Comparison of ENCODE assay signal across 8 cellular contexts in genomic region chr22:17120711-17121234, GRCh38. TPM values are rescaled to one million over a fixed set of nuclear protein-coding genes. Genes with fewer than 3 reads are reported as not detected.
DNase-seq lines count a peak whose midpoint lies in the region; ATAC-seq and TF ChIP-seq lines count a peak whose summit lies in the region.

No MANE protein-coding gene starts in this region.

- no peaks in the 10 kb centered on the region for H3K4me1 ChIP-seq in right cardiac atrium (ENCODE audit: control insufficient read depth, insufficient read depth, low read length)

- no peaks in the 10 kb centered on the region for H3K9me3 Mint-ChIP-seq in activated naive CD4-positive, alpha-beta T cell treated with anti-CD3 and anti-CD28 coated beads for 36 hours
- no peaks in the 10 kb centered on the region for H3K9me3 Mint-ChIP-seq in osteocyte (ENCODE audit: unreplicated experiment)

- H3K4me1 Mint-ChIP-seq in activated naive CD4-positive, alpha-beta T cell treated with anti-CD3 and anti-CD28 coated beads for 36 hours (ENCODE audit: low read depth): peaks cover 45% of the 10 kb centered on the region
- H3K4me1 Mint-ChIP-seq in osteocyte (ENCODE audit: unreplicated experiment): peaks cover 5% of the 10 kb centered on the region

- TF ChIP-seq CTCF in osteocyte (IDR thresholded peaks at IDR 0.05): no peak

- no peaks in the 10 kb centered on the region for H3K9me3 ChIP-seq in right cardiac atrium (ENCODE audit: control insufficient read depth, low read length)

- H3K27me3 Mint-ChIP-seq in activated naive CD4-positive, alpha-beta T cell treated with anti-CD3 and anti-CD28 coated beads for 36 hours (ENCODE audit: low read depth): peaks cover 11% of the 10 kb centered on the region
- peaks cover 26% of the 10 kb centered on the region for H3K27me3 Mint-ChIP-seq in osteocyte (ENCODE audit: unreplicated experiment)

- H3K4me3 Mint-ChIP-seq in activated naive CD4-positive, alpha-beta T cell treated with anti-CD3 and anti-CD28 coated beads for 36 hours: no peak overlapping the region
- H3K4me3 Mint-ChIP-seq in osteocyte (ENCODE audit: unreplicated experiment): no peak overlapping the region

- WGBS in right cardiac atrium: under 1% methylated on average over 70 of the region's 70 CpGs

- ATAC-seq in right cardiac atrium (no peak), GM19452 (IDR thresholded peaks at IDR 0.05; ENCODE audit: unreplicated experiment) (no peak), HG03460 (IDR thresholded peaks at IDR 0.05; ENCODE audit: unreplicated experiment) (no peak)

- H3K4me3 ChIP-seq in right cardiac atrium (ENCODE audit: low read length): peak overlapping the region; percentile 62

- DNase-seq in activated naive CD4-positive, alpha-beta T cell treated with Interleukin-2 at 50 U/mL for 16 hours: peak; percentile 39
- no peak for DNase-seq in activated naive CD4-positive, alpha-beta T cell treated with anti-CD3 and anti-CD28 coated beads for 36 hours
- peak; percentile 32 for DNase-seq in activated CD4-positive, alpha-beta T cell treated with anti-CD3 and anti-CD28 coated beads for 48 hours
- peak in 1 of 3 donors; percentile 62 for DNase-seq in right cardiac atrium
- DNase-seq in stimulated activated CD4-positive, alpha-beta T cell treated with anti-CD3 and anti-CD28 coated beads, Interleukin-2, amount 100 ng/mL, for 4 hours (ENCODE audit: low read depth): peak; percentile 32
- DNase-seq in osteocyte (ENCODE audit: extremely low spot score, unreplicated experiment): no peak

- no peak overlapping the region for H3K27ac Mint-ChIP-seq in activated naive CD4-positive, alpha-beta T cell treated with anti-CD3 and anti-CD28 coated beads for 36 hours
- H3K27ac Mint-ChIP-seq in osteocyte (ENCODE audit: unreplicated experiment): no peak overlapping the region

- H3K36me3 Mint-ChIP-seq in activated naive CD4-positive, alpha-beta T cell treated with anti-CD3 and anti-CD28 coated beads for 36 hours (ENCODE audit: low read depth): no peaks in the 10 kb centered on the region
- H3K36me3 Mint-ChIP-seq in osteocyte (ENCODE audit: unreplicated experiment): no peaks in the 10 kb centered on the region

- intact Hi-C loops in activated naive CD4-positive, alpha-beta T cell treated with anti-CD3 and anti-CD28 coated beads for 36 hours (cut with micrococcal nuclease): loop anchor here (2.0 kb wide), 1 partner anchor 38 kb away; the partner anchor contains the start of gene HDHD5
- intact Hi-C loops in right cardiac atrium (cut with DNase I): no loop called here

- H3K27ac ChIP-seq in right cardiac atrium (ENCODE audit: low read length): peak overlapping the region; percentile 13

- CTCF ChIA-PET in activated naive CD4-positive, alpha-beta T cell treated with anti-CD3 and anti-CD28 coated beads for 36 hours (lab: Charles Lee): no interaction called here

- no peaks in the 10 kb centered on the region for H3K27me3 ChIP-seq in right cardiac atrium (ENCODE audit: control insufficient read depth, insufficient read depth)

RNA-seq across cellular contexts. Expression of gene TMEM121B, which starts 0.4 kb away (rescaled TPM):
- under 1 TPM; 0.19 to 0.22 TPM for total RNA-seq in activated naive CD4-positive, alpha-beta T cell treated with anti-CD3 and anti-CD28 coated beads for 36 hours
- total RNA-seq in right cardiac atrium (1 to 10 TPM in 3 of 4 donors, under 1 TPM in 1; 0.56 to 1.9 (median 1.1) TPM), osteocyte (0.37 and 0.48 TPM in 2 replicates)
- 0.68 TPM for polyA plus RNA-seq in right cardiac atrium

RNA-seq across cellular contexts. Expression of gene IL17RA, which starts 36.0 kb away (rescaled TPM):
- total RNA-seq in activated naive CD4-positive, alpha-beta T cell treated with anti-CD3 and anti-CD28 coated beads for 36 hours: 10 to 100 TPM; 10.2 to 10.7 TPM
- 10 to 100 TPM in 3 of 4 donors, 1 to 10 TPM in 1; 8.7 to 13.4 (median 12.6) TPM for total RNA-seq in right cardiac atrium
- polyA plus RNA-seq in right cardiac atrium: 4.6 TPM
- total RNA-seq in osteocyte: 12.1 and 15.5 TPM in 2 replicates

RNA-seq across cellular contexts. Expression of gene HDHD5, which starts 38.3 kb away (rescaled TPM):
- total RNA-seq in activated naive CD4-positive, alpha-beta T cell treated with anti-CD3 and anti-CD28 coated beads for 36 hours: 10 to 100 TPM; 40.1 to 43.7 TPM
- 10 to 100 TPM; 28.2 to 41.2 (median 35.9) TPM for total RNA-seq in right cardiac atrium
- polyA plus RNA-seq in right cardiac atrium: 37.9 TPM
- total RNA-seq in osteocyte: 30.7 and 31.4 TPM in 2 replicates

Comparison
In these comparisons a context has a peak if more than half of its experiments do, and no peak if none do; other contexts are left out.
1. DNase-seq: peak in activated naive CD4-positive, alpha-beta T cell treated with Interleukin-2 at 50 U/mL for 16 hours (single experiment), activated CD4-positive, alpha-beta T cell treated with anti-CD3 and anti-CD28 coated beads for 48 hours (single experiment) and stimulated activated CD4-positive, alpha-beta T cell treated with anti-CD3 and anti-CD28 coated beads, Interleukin-2, amount 100 ng/mL, for 4 hours (single experiment); none in activated naive CD4-positive, alpha-beta T cell treated with anti-CD3 and anti-CD28 coated beads for 36 hours (single experiment) and osteocyte (single experiment).